12 cellular contexts compared by ENCODE assay signal in the genomic region with DNA sequence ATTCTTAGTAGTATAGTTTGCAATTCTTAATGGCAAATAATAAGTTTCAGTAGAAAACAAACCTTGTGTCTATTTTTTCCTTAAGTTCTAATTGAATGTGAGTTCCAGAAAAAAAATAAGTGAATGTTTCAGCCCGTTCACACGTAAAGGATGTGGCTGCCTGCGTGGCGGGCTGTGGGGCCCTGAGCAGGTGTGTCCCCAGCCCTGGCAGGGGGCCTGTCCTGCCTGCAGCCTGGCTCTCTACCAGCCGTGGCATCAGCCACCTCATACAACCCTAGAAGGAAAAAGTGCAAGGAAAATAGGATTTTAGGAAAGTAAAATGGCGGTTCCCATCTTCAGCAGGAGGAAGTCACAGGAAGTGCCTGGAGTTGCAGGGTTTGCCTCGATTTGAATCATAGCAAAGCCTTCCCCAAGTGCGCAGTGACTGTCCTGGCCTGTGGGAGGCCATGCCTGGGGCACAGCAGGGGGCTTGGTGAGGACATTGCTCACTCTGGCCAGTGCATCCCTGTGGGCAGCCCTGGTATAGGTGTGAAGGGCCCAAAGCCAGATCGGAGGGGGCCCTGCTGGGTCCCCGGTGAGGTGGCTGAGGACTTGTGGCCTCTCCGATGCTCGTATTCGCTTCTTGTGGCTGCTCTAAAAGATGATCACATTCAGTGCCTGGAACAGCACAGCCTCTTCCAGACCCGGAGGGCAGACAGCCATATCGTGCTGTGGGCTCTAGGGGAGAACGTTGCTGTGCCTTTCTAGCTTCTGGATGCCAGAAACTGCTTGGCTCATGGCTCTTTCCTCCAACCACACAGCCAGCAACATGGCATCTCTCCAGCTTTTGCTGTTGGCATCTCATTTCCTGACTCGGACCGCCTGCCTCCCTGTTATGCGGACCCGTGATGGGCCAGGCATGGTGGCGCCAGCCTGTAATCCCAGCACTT. TPM values are rescaled to one million over a fixed set of nuclear protein-coding genes. Genes with fewer than 3 reads are reported as not detected.
DNase-seq lines count a peak whose midpoint lies in the region; ATAC-seq and TF ChIP-seq lines count a peak whose summit lies in the region.
"Had no signal": no experiment of that assay in that cellular context is flagged by ENCODE, and none has a peak within 500 bp of the region (broad histone marks: within the 10 kb centered on the region; RNA-seq: fewer than 3 reads in every experiment).

No MANE protein-coding gene starts in this region.

- WGBS in GM23248 (ENCODE audit: low coverage in 1 of 2, low lambda C conversion rate in 2 of 2, missing lambda C conversion rate in 2 of 2), 2 experiments: 73% methylated on average over 20 to 21 of the region's 21 CpGs

- in situ Hi-C loops in GM23248 (cut with MboI): no loop called here

- H3K4me1 Mint-ChIP-seq in activated CD8-positive, alpha-beta T cell treated with anti-CD3 and anti-CD28 coated beads for 36 hours (ENCODE audit: low read depth): peaks cover 8% of the 10 kb centered on the region

- CTCF ChIA-PET in activated CD8-positive, alpha-beta T cell treated with anti-CD3 and anti-CD28 coated beads for 36 hours (lab: Charles Lee): no interaction called here

- H3K79me2 ChIP-seq in GM23248 (ENCODE audit: insufficient read depth): peaks cover 9% of the 10 kb centered on the region; the same call in 1 of the 2 replicates

- intact Hi-C loops in activated CD8-positive, alpha-beta T cell treated with anti-CD3 and anti-CD28 coated beads for 36 hours (cut with micrococcal nuclease): no loop called here

- H3K9me2 ChIP-seq in GM23248 (ENCODE audit: insufficient read depth): no peaks in the 10 kb centered on the region

- H3K4me2 ChIP-seq in GM23248 (ENCODE audit: unreplicated experiment): no peak overlapping the region

- peak overlapping the region; percentile 53 for H3K27ac Mint-ChIP-seq in activated CD8-positive, alpha-beta T cell treated with anti-CD3 and anti-CD28 coated beads for 36 hours

- no peaks in the 10 kb centered on the region for H3F3A ChIP-seq in GM23248 (ENCODE audit: insufficient read depth)

- DNase-seq in AG08396 (ENCODE audit: low spot score): peak; percentile 29
- peak; percentile 31 for DNase-seq in GM23248
- DNase-seq in activated CD8-positive, alpha-beta T cell treated with anti-CD3 and anti-CD28 coated beads for 36 hours: no peak
- peak; percentile 63 for DNase-seq in iPS-NIHi11 (ENCODE audit: low spot score)
- no peak for DNase-seq in activated CD4-positive, alpha-beta T cell treated with anti-CD3 and anti-CD28 coated beads for 1 hour
- no peak for DNase-seq in GDM1 (lab: John Stamatoyannopoulos, UW)
- DNase-seq: activated CD8-positive, alpha-beta memory T cell treated with anti-CD3 and anti-CD28 coated beads, Interleukin-2, amount 50 U/mL, for 48 hours; NCI-H2171 treated with DMSO at 0.1 percent for 48 hours; stimulated activated CD8-positive, alpha-beta memory T cell treated with anti-CD3 and anti-CD28 coated beads, Interleukin-4, amount 100 ng/mL, for 48 hours had no signal

- peaks cover 3% of the 10 kb centered on the region; the same call in 1 of the 2 replicates for H3K36me3 ChIP-seq in GM23248 (ENCODE audit: low read depth)

- no peaks in the 10 kb centered on the region for H3K4me1 ChIP-seq in GM23248 (ENCODE audit: insufficient read depth)

- H3K27me3 Mint-ChIP-seq in activated CD8-positive, alpha-beta T cell treated with anti-CD3 and anti-CD28 coated beads for 36 hours: no peaks in the 10 kb centered on the region

- no peak overlapping the region for H3K4me3 ChIP-seq in GM23248
- H3K4me3 ChIP-seq: lung had no signal

- H4K20me1 ChIP-seq in GM23248 (ENCODE audit: insufficient read depth): no peaks in the 10 kb centered on the region

- POLR2A ChIA-PET in activated CD8-positive, alpha-beta T cell treated with anti-CD3 and anti-CD28 coated beads for 36 hours (lab: Charles Lee): interaction anchor here (0.5 to 1.7 kb wide), 4 partner anchors 13 to 241 kb away, joined by 3 to 7 read pairs (median 4); partner anchors contain the start of genes ATG4B, DTYMK and THAP4

- no peak overlapping the region for H2AFZ ChIP-seq in GM23248

- no peak for ATAC-seq in activated CD8-positive, alpha-beta T cell treated with anti-CD3 and anti-CD28 coated beads for 36 hours
- no peak for ATAC-seq in HG03097 (IDR thresholded peaks at IDR 0.05; ENCODE audit: low FRiP score, unreplicated experiment)
- ATAC-seq in HG03442 (IDR thresholded peaks at IDR 0.05; ENCODE audit: unreplicated experiment): no peak

- H3K9me3 Mint-ChIP-seq in activated CD8-positive, alpha-beta T cell treated with anti-CD3 and anti-CD28 coated beads for 36 hours: no peaks in the 10 kb centered on the region

- H3K9ac ChIP-seq in GM23248: no peak overlapping the region

- no peak for TF ChIP-seq CTCF in activated CD8-positive, alpha-beta T cell treated with anti-CD3 and anti-CD28 coated beads for 36 hours (IDR thresholded peaks at IDR 0.05)

- no peaks in the 10 kb centered on the region for H3K27me3 ChIP-seq in GM23248 (replicated peaks; ENCODE audit: insufficient read depth)

- no peak overlapping the region for H3K4me3 Mint-ChIP-seq in activated CD8-positive, alpha-beta T cell treated with anti-CD3 and anti-CD28 coated beads for 36 hours

- H3K27ac ChIP-seq in GM23248: no peak overlapping the region

- H3K9me3 ChIP-seq in GM23248 (ENCODE audit: low read depth): no peaks in the 10 kb centered on the region

- peaks cover 23% of the 10 kb centered on the region for H3K36me3 Mint-ChIP-seq in activated CD8-positive, alpha-beta T cell treated with anti-CD3 and anti-CD28 coated beads for 36 hours (ENCODE audit: low read depth)

RNA-seq across cellular contexts. Expression of gene DTYMK, which starts 12.6 kb away (rescaled TPM):
- 27.9 and 44.6 TPM in 2 replicates for total RNA-seq in GM23248 (2014; rRNA removed; shearing (Covaris generic))
- 78.7 and 82.6 TPM in 2 replicates for polyA plus RNA-seq in GM23248 (2016; fragmentation: Nextera tagmentation; extraction: Ambion mirVana)
- total RNA-seq in activated CD8-positive, alpha-beta T cell treated with anti-CD3 and anti-CD28 coated beads for 36 hours: 10 to 100 TPM; 87.1 to 91.9 TPM

RNA-seq across cellular contexts. Expression of gene ING5, which starts 27.8 kb away (rescaled TPM):
- total RNA-seq in GM23248 (2014; rRNA removed; shearing (Covaris generic)): 13.5 and 20.3 TPM in 2 replicates
- 9.8 and 10.8 TPM in 2 replicates for polyA plus RNA-seq in GM23248 (2016; fragmentation: Nextera tagmentation; extraction: Ambion mirVana)
- total RNA-seq in activated CD8-positive, alpha-beta T cell treated with anti-CD3 and anti-CD28 coated beads for 36 hours: 10 to 100 TPM; 37.7 to 41.3 TPM

RNA-seq across cellular contexts. Expression of gene ATG4B, which starts 36.6 kb away (rescaled TPM):
- 53.4 and 85.5 TPM in 2 replicates for total RNA-seq in GM23248 (2014; rRNA removed; shearing (Covaris generic))
- 65.3 and 67.2 TPM in 2 replicates for polyA plus RNA-seq in GM23248 (2016; fragmentation: Nextera tagmentation; extraction: Ambion mirVana)
- total RNA-seq in activated CD8-positive, alpha-beta T cell treated with anti-CD3 and anti-CD28 coated beads for 36 hours: 10 to 100 TPM; 90.7 to 94.6 TPM

RNA-seq across cellular contexts. Expression of gene THAP4, which starts 37.1 kb away (rescaled TPM):
- total RNA-seq in GM23248 (2014; rRNA removed; shearing (Covaris generic)): 43.0 and 46.4 TPM in 2 replicates
- polyA plus RNA-seq in GM23248 (2016; fragmentation: Nextera tagmentation; extraction: Ambion mirVana): 52.4 and 53.4 TPM in 2 replicates
- 10 to 100 TPM; 45.1 to 48.9 TPM for total RNA-seq in activated CD8-positive, alpha-beta T cell treated with anti-CD3 and anti-CD28 coated beads for 36 hours

Comparison
In these comparisons a context has a peak if more than half of its experiments do, and no peak if none do; other contexts are left out.
1. DNase-seq: peak in AG08396 (single experiment), GM23248 (single experiment) and iPS-NIHi11 (single experiment); none in activated CD8-positive, alpha-beta T cell treated with anti-CD3 and anti-CD28 coated beads for 36 hours (single experiment), activated CD4-positive, alpha-beta T cell treated with anti-CD3 and anti-CD28 coated beads for 1 hour (single experiment) and GDM1 (single experiment).